29 cellular contexts compared by ENCODE assay signal in genomic region chr4:161815841-161816240, GRCh38.
"Had no signal": no experiment of that assay in that cellular context is flagged by ENCODE, and none has a peak within 500 bp of the region (broad histone marks: within the 10 kb centered on the region; RNA-seq: fewer than 3 reads in every experiment).

No MANE protein-coding gene starts in this region.

- H3K27me3 Mint-ChIP-seq: T-cell had no signal

- DNase-seq: Kasumi-1, KG1, MG63, NCI-H1048, NCI-H1092 treated with DMSO at 0.1 percent for 48 hours, NCI-H1105 treated with DMSO at 0.1 percent for 48 hours, NCI-H1417, NCI-H1436, NCI-H146, NCI-H1694, NCI-H187, NCI-H1930, NCI-H2029 treated with DMSO at 0.1 percent for 48 hours, NCI-H2081 treated with DMSO at 0.1 percent for 48 hours, NCI-H2107, NCI-H226, NCI-H446 treated with DMSO at 0.1 percent for 48 hours, NCI-H510A, NCI-H524, NCI-H526, NCI-H774, PC-9, SHP77, SIG-M5, SJCRH30, T-cell had no signal

- H3K27ac Mint-ChIP-seq: T-cell had no signal

- H3K36me3 Mint-ChIP-seq: T-cell had no signal

- H3K4me3 Mint-ChIP-seq: T-cell had no signal

- H3K4me1 Mint-ChIP-seq: T-cell had no signal

- ATAC-seq: Panc1, Right ventricle myocardium inferior, SK-N-SH treated with all-trans-retinoic acid at 6 μM for 48 hours, T-cell had no signal
